8 cellular contexts compared by ENCODE assay signal in genomic region chr19:16111160-16111908, GRCh38. TPM values are rescaled to one million over a fixed set of nuclear protein-coding genes. Genes with fewer than 3 reads are reported as not detected.
A peak's percentile ranks its signal among the peaks of the same experiment; 100 is the strongest.
DNase-seq lines count a peak whose midpoint lies in the region; ATAC-seq and TF ChIP-seq lines count a peak whose summit lies in the region.

RAB8A (plus strand) TSS chr19:16111889; CDS start chr19:16111902, 13 bp downstream.

- H3K9me3 ChIP-seq in SU-DHL-6 (ENCODE audit: insufficient read depth, low read length) (no peaks in the 10 kb centered on the region), ovary (no peaks in the 10 kb centered on the region), thyroid gland (no peaks in the 10 kb centered on the region)

- TF ChIP-seq EP300 in ovary (IDR thresholded peaks at IDR 0.05), result peak; percentile 48

- H3K36me3 Mint-ChIP-seq in activated naive CD8-positive, alpha-beta T cell treated with anti-CD3 and anti-CD28 coated beads, Interleukin-2, amount 10 ng/mL, durations not matched to agents 7 days and 5 days, result peaks cover 7% of the 10 kb centered on the region

- POLR2A ChIA-PET in activated naive CD8-positive, alpha-beta T cell treated with anti-CD3 and anti-CD28 coated beads, Interleukin-2, amount 10 ng/mL, durations not matched to agents 7 days and 5 days (lab: Charles Lee), result interaction anchor here (0.8 to 2.2 kb wide), 11 partner anchors 16 to 213 kb away, joined by 3 to 30 read pairs (median 7); partner anchors contain the start of genes FAM32A, HSH2D, KLF2 and TPM4

- peak within 1 kb of the TSS; percentile 90 for H3K4me3 ChIP-seq in SU-DHL-6 (ENCODE audit: insufficient read depth, low read length, poor library complexity, severe bottlenecking)
- H3K4me3 ChIP-seq in ovary, result peak within 1 kb of the TSS; percentile 99
- H3K4me3 ChIP-seq in thyroid gland (replicated peaks in 1 of 3), result peak within 1 kb of the TSS; percentile 81 to 97 (median 93)

- intact Hi-C loops in Right ventricle myocardium inferior (cut with DNase I), result loop anchor here (1.0 to 2.0 kb wide), 2 partner anchors 35 to 70 kb away; partner anchors contain the start of gene TPM4
- intact Hi-C loops in ovary (cut with DNase I), result loop anchor here in 2 of 4 donors (5.0 to 10.0 kb wide), 5 partner anchors 34 to 997 kb away; partner anchors contain the start of genes FAM32A (in 1 of the 2) and TPM4 (in 1 of the 2)
- intact Hi-C loops in thyroid gland (cut with DNase I), result loop anchor here (5.0 kb wide), 1 partner anchor 86 kb away; the partner anchor contains the start of gene AP1M1

- H2AFZ ChIP-seq in SU-DHL-6 (ENCODE audit: low read depth, low read length, severe bottlenecking), result no peak within 1 kb of the TSS

- 0 to 1% (median 1%) methylated on average over 62 to 81 of the region's 81 CpGs for WGBS in ovary, 3 donors
- WGBS in thyroid gland, 2 donors, result 1 to 3% methylated on average over 12 to 48 of the region's 81 CpGs

- H3K4me1 ChIP-seq in ovary (ENCODE audit: insufficient read depth) (peaks cover 8% of the 10 kb centered on the region), thyroid gland (peaks cover 10 to 18% of the 10 kb centered on the region in 2 donors)

- peaks cover 27% of the 10 kb centered on the region for H3K4me1 Mint-ChIP-seq in activated naive CD8-positive, alpha-beta T cell treated with anti-CD3 and anti-CD28 coated beads, Interleukin-2, amount 10 ng/mL, durations not matched to agents 7 days and 5 days

- H3K27ac ChIP-seq in SU-DHL-6 (ENCODE audit: low read depth, low read length), result peak within 1 kb of the TSS; percentile 71
- peak within 1 kb of the TSS; percentile 69 to 82 for H3K27ac ChIP-seq in ovary
- H3K27ac ChIP-seq in thyroid gland, result peak within 1 kb of the TSS; percentile 79 to 86 (median 85)

- peak; percentile 92 for ATAC-seq in HG02759 (IDR thresholded peaks at IDR 0.05; ENCODE audit: unreplicated experiment)
- ATAC-seq in activated naive CD8-positive, alpha-beta T cell treated with anti-CD3 and anti-CD28 coated beads, Interleukin-2, amount 10 ng/mL, durations not matched to agents 7 days and 5 days (ENCODE audit: low read depth), result peak; percentile 95
- peak; percentile 98 for ATAC-seq in Right ventricle myocardium inferior

- peaks cover 46% of the 10 kb centered on the region for H3K79me2 ChIP-seq in SU-DHL-6 (ENCODE audit: insufficient read depth, low read length)

- DNase-seq in NCI-H128 (lab: John Stamatoyannopoulos, UW; ENCODE audit: unreplicated experiment) (peak; percentile 98), Right ventricle myocardium inferior (ENCODE audit: missing footprints) (peak; percentile 99), ovary (peak; percentile 99 to 100 (median 99)), thyroid gland (peak; percentile 99)
- peak; percentile 100 for DNase-seq in activated naive CD8-positive, alpha-beta T cell treated with anti-CD3 and anti-CD28 coated beads, Interleukin-2, amount 10 ng/mL, durations not matched to agents 7 days and 5 days

- peak within 1 kb of the TSS; percentile 65 for H3K4me2 ChIP-seq in SU-DHL-6 (ENCODE audit: low read depth, low read length, poor library complexity, severe bottlenecking)

- H3K9ac ChIP-seq in SU-DHL-6 (ENCODE audit: low read length), result peak within 1 kb of the TSS; percentile 99

- TF ChIP-seq POLR2A in ovary (IDR thresholded peaks at IDR 0.05), result peak; percentile 17
- TF ChIP-seq POLR2A in thyroid gland (IDR thresholded peaks at IDR 0.05), result peak in 1 of 2 donors; percentile 65

- H3K27ac Mint-ChIP-seq in activated naive CD8-positive, alpha-beta T cell treated with anti-CD3 and anti-CD28 coated beads, Interleukin-2, amount 10 ng/mL, durations not matched to agents 7 days and 5 days, result peak within 1 kb of the TSS; percentile 97

- H3K27me3 ChIP-seq in SU-DHL-6 (ENCODE audit: low read length) (no peaks in the 10 kb centered on the region), ovary (no peaks in the 10 kb centered on the region), thyroid gland (no peaks in the 10 kb centered on the region)

- H3F3A ChIP-seq in SU-DHL-6 (ENCODE audit: insufficient read depth), result peaks cover 11% of the 10 kb centered on the region

- no peaks in the 10 kb centered on the region for H4K20me1 ChIP-seq in SU-DHL-6 (ENCODE audit: low read depth, low read length)

- H3K4me3 Mint-ChIP-seq in activated naive CD8-positive, alpha-beta T cell treated with anti-CD3 and anti-CD28 coated beads, Interleukin-2, amount 10 ng/mL, durations not matched to agents 7 days and 5 days, result peak within 1 kb of the TSS; percentile 95

- TF ChIP-seq CTCF in GM12873 (IDR thresholded peaks at IDR 0.05; ENCODE audit: insufficient read depth, low read depth, low read length, missing control alignments) (peak; percentile 92), SU-DHL-6 (IDR thresholded peaks at IDR 0.05; ENCODE audit: insufficient read depth, low read length, poor library complexity, severe bottlenecking) (peak; percentile 75), ovary (IDR thresholded peaks at IDR 0.05) (peak; percentile 99 to 100 (median 99)), thyroid gland (IDR thresholded peaks at IDR 0.05) (peak; percentile 65 to 100 (median 98))

- 0 out of 2 replicates have a peak, but pooled peaks cover 3% of the 10 kb centered on the region for H3K36me3 ChIP-seq in SU-DHL-6 (ENCODE audit: low read length)
- H3K36me3 ChIP-seq in ovary, result no peaks in the 10 kb centered on the region
- H3K36me3 ChIP-seq in thyroid gland, result no peaks in the 10 kb centered on the region

- no peaks in the 10 kb centered on the region for H3K9me2 ChIP-seq in SU-DHL-6 (replicated peaks; ENCODE audit: insufficient read depth, low read length)

- no peaks in the 10 kb centered on the region for H3K9me3 Mint-ChIP-seq in activated naive CD8-positive, alpha-beta T cell treated with anti-CD3 and anti-CD28 coated beads, Interleukin-2, amount 10 ng/mL, durations not matched to agents 7 days and 5 days

- H3K27me3 Mint-ChIP-seq in activated naive CD8-positive, alpha-beta T cell treated with anti-CD3 and anti-CD28 coated beads, Interleukin-2, amount 10 ng/mL, durations not matched to agents 7 days and 5 days, result no peaks in the 10 kb centered on the region

RNA-seq across cellular contexts. Expression of gene RAB8A, which starts in this region (rescaled TPM):
- total RNA-seq in activated naive CD8-positive, alpha-beta T cell treated with anti-CD3 and anti-CD28 coated beads, Interleukin-2, amount 10 ng/mL, durations not matched to agents 7 days and 5 days, result 100 to 1,000 TPM; 133 to 153 TPM
- total RNA-seq in Right ventricle myocardium inferior (25.6 TPM), ovary (10 to 100 TPM; 17.2 to 70.5 (median 52.9) TPM), thyroid gland (10 to 100 TPM; 40.2 to 65.6 (median 51.5) TPM)
- polyA plus RNA-seq in ovary, result 100 to 1,000 TPM in 1 of 2 donors, 10 to 100 TPM in 1; 23.8 to 114 TPM

Comparison
In these comparisons a context has a peak if more than half of its experiments do, and no peak if none do; other contexts are left out.
1. Peak in every context shown above with its lines: DNase-seq, ATAC-seq, H3K4me3 ChIP-seq and H3K27ac ChIP-seq.